In the genomic region with DNA sequence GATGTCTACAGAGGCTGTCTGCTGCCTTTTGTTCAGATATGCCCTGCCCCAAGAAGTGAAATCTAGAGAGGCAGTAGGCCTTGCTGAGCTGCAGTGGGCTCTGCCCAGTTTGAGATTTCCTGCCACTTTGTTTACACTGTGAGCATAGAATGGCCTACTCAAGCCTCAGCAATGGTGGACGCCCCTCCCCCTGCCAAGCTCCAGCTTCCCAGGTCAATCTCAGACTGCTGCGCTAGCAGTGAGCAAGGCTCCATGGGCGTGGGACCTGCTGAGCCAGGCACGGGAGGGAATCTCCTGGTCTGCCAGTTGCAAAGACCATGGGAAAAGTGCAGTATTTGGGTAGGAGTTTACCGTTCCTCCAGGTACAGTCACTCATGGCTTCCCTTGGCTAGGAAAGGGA, we compare ENCODE assay signal across 1 cellular context.
DNase-seq lines count a peak whose midpoint lies in the region; TF ChIP-seq lines count a peak whose summit lies in the region.
"Not testable (repeated sequence)": the region's sequence is repeated elsewhere in the genome, so short reads cannot be mapped to it uniquely, and the experiment has no call there.

No MANE protein-coding gene starts in this region.

- not testable (repeated sequence) for H3K4me1 Mint-ChIP-seq in chondrocyte (ENCODE audit: low read depth)

- H3K36me3 Mint-ChIP-seq in chondrocyte (ENCODE audit: low read depth), result not testable (repeated sequence)

- not testable (repeated sequence) for TF ChIP-seq CTCF in chondrocyte (IDR thresholded peaks at IDR 0.05)

- H3K9me3 Mint-ChIP-seq in chondrocyte (ENCODE audit: low read depth), result peaks cover 50% of the 10 kb centered on the region

- H3K27me3 Mint-ChIP-seq in chondrocyte (ENCODE audit: low read depth), result not testable (repeated sequence)

- H3K27ac Mint-ChIP-seq in chondrocyte (ENCODE audit: unreplicated experiment), result not testable (repeated sequence)

- peak; percentile 53 for DNase-seq in chondrocyte (ENCODE audit: low spot score)

- H3K4me3 Mint-ChIP-seq in chondrocyte (ENCODE audit: unreplicated experiment), result not testable (repeated sequence)
